In the genomic region with DNA sequence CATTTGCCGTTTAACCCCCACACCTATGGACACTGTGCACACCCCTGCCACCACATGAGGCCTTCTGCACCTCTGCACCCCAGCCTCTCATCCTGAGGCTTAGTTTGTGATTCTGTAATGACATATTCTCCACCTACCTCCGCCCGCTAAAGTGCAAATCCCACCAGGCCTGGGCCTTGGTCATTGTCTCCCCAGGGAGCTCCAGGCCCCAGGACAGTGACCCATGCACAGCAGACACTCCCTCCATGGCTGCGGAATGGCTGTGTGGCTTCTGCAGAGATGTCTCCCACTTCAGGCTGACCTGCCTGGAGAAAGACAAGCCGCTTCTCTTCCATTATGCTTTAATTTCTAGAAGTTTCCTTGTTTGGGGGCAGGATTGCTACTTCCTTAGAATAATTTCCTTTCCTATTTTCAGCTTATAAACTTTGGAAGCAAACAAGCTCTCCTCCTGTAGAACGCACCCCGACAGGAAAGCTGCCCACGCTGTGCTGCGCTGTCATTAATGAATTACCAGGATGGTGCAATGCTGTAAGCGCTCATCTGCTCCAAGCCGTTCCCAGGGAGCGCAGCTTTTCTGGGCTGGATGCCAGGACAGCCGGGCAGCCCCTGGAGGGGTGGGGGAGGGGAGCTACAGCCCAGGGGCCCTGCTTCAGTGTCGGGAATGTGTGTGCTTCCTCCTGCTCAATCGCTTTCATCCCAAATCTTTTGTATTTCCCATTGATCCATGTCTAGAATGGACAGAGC, we compare ENCODE assay signal across 12 cellular contexts.
DNase-seq lines count a peak whose midpoint lies in the region; TF ChIP-seq lines count a peak whose summit lies in the region.
"Had no signal": no experiment of that assay in that cellular context is flagged by ENCODE, and none has a peak within 500 bp of the region (broad histone marks: within the 10 kb centered on the region; RNA-seq: fewer than 3 reads in every experiment).

No MANE protein-coding gene starts in this region.

- no peak overlapping the region for H2AFZ ChIP-seq in hepatocyte

- H4K20me1 ChIP-seq in hepatocyte (ENCODE audit: insufficient read depth, poor library complexity, severe bottlenecking): no peaks in the 10 kb centered on the region

- DNase-seq in activated effector memory CD4-positive, alpha-beta T cell treated with anti-CD3 and anti-CD28 coated beads, Interleukin-2, amount 50 U/mL, for 16 hours: peak; percentile 41
- DNase-seq in activated effector memory CD4-positive, alpha-beta T cell treated with Interleukin-2 at 50 U/mL for 16 hours: no peak
- peak; percentile 0 for DNase-seq in NCI-H526 treated with DMSO at 0.1 percent for 48 hours (lab: John Stamatoyannopoulos, UW)
- peak; percentile 64 for DNase-seq in hepatocyte (ENCODE audit: low spot score)
- peak; percentile 15 to 39 for DNase-seq in tibial artery
- no peak for DNase-seq in SKM-1 treated with dmso at 0.1 percent for 144 hours (lab: John Stamatoyannopoulos, UW; ENCODE audit: unreplicated experiment)
- no peak for DNase-seq in progenitor cell of endocrine pancreas (ENCODE audit: low spot score, unreplicated experiment)
- no peak for DNase-seq in inferior parietal cortex (ENCODE audit: extremely low spot score)
- DNase-seq: activated CD4-positive, alpha-beta T cell treated with anti-CD3 and anti-CD28 coated beads, Interleukin-2, amount 50 U/mL, for 4 hours; colonic mucosa had no signal

- H3K27me3 ChIP-seq in hepatocyte (no peaks in the 10 kb centered on the region), tibial artery (peaks cover 0 to 16% of the 10 kb centered on the region in 2 donors)
- H3K27me3 ChIP-seq: colonic mucosa had no signal

- H3K4me2 ChIP-seq in hepatocyte: no peak overlapping the region

- H3K27ac ChIP-seq in hepatocyte: no peak overlapping the region
- H3K27ac ChIP-seq in tibial artery: no peak overlapping the region
- H3K27ac ChIP-seq: colonic mucosa had no signal

- TF ChIP-seq CTCF in hepatocyte (IDR thresholded peaks at IDR 0.05; ENCODE audit: poor library complexity) (no peak), tibial artery (IDR thresholded peaks at IDR 0.05) (no peak), progenitor cell of endocrine pancreas (IDR thresholded peaks at IDR 0.05; ENCODE audit: unreplicated experiment) (no peak)

- H3K4me3 ChIP-seq in hepatocyte (no peak overlapping the region), tibial artery (no peak overlapping the region)
- H3K4me3 ChIP-seq: colonic mucosa had no signal

- H3K4me1 ChIP-seq in hepatocyte (ENCODE audit: insufficient read depth) (no peaks in the 10 kb centered on the region), tibial artery (no peaks in the 10 kb centered on the region)
- H3K4me1 ChIP-seq: colonic mucosa had no signal

- H3K36me3 ChIP-seq in hepatocyte (replicated peaks; ENCODE audit: insufficient read depth, low read depth) (no peaks in the 10 kb centered on the region), tibial artery (no peaks in the 10 kb centered on the region)
- H3K36me3 ChIP-seq: colonic mucosa had no signal

- H3K4me3 Mint-ChIP-seq in progenitor cell of endocrine pancreas (ENCODE audit: low read depth): no peak overlapping the region
- H3K4me3 Mint-ChIP-seq: activated naive CD4-positive, alpha-beta T cell treated with anti-CD3 and anti-CD28 coated beads, Interleukin-2, amount 50 U/mL, for 24 hours; T-cell had no signal

- no peaks in the 10 kb centered on the region for H3K9me3 Mint-ChIP-seq in progenitor cell of endocrine pancreas (ENCODE audit: low read depth)
- H3K9me3 Mint-ChIP-seq: activated naive CD4-positive, alpha-beta T cell treated with anti-CD3 and anti-CD28 coated beads, Interleukin-2, amount 50 U/mL, for 24 hours; T-cell had no signal

- H3K79me2 ChIP-seq in hepatocyte: no peaks in the 10 kb centered on the region

- H3K27ac Mint-ChIP-seq in progenitor cell of endocrine pancreas: no peak overlapping the region
- H3K27ac Mint-ChIP-seq: activated naive CD4-positive, alpha-beta T cell treated with anti-CD3 and anti-CD28 coated beads, Interleukin-2, amount 50 U/mL, for 24 hours; T-cell had no signal

- H3K4me1 Mint-ChIP-seq in progenitor cell of endocrine pancreas (ENCODE audit: low read depth): no peaks in the 10 kb centered on the region
- H3K4me1 Mint-ChIP-seq: activated naive CD4-positive, alpha-beta T cell treated with anti-CD3 and anti-CD28 coated beads, Interleukin-2, amount 50 U/mL, for 24 hours; T-cell had no signal

- no peaks in the 10 kb centered on the region for H3K36me3 Mint-ChIP-seq in progenitor cell of endocrine pancreas (ENCODE audit: insufficient read depth)
- H3K36me3 Mint-ChIP-seq: activated naive CD4-positive, alpha-beta T cell treated with anti-CD3 and anti-CD28 coated beads, Interleukin-2, amount 50 U/mL, for 24 hours; T-cell had no signal

- H3K9me2 ChIP-seq in hepatocyte (replicated peaks; ENCODE audit: insufficient read depth): no peaks in the 10 kb centered on the region

- intact Hi-C loops in tibial artery (cut with DNase I; ENCODE audit: low total_unique reads): no loop called here

- WGBS in hepatocyte (ENCODE audit: low lambda C conversion rate, missing lambda C conversion rate): 75% methylated on average over 15 of the region's 15 CpGs

- H3K27me3 Mint-ChIP-seq in progenitor cell of endocrine pancreas: peaks cover 25% of the 10 kb centered on the region

- H3K9me3 ChIP-seq in hepatocyte (ENCODE audit: low read depth) (no peaks in the 10 kb centered on the region), tibial artery (no peaks in the 10 kb centered on the region)
- H3K9me3 ChIP-seq: colonic mucosa had no signal

Comparison
In these comparisons a context has a peak if more than half of its experiments do, and no peak if none do; other contexts are left out.
1. DNase-seq: peak in activated effector memory CD4-positive, alpha-beta T cell treated with anti-CD3 and anti-CD28 coated beads, Interleukin-2, amount 50 U/mL, for 16 hours (single experiment), NCI-H526 treated with DMSO at 0.1 percent for 48 hours (single experiment), hepatocyte (single experiment) and tibial artery (2 of 2); none in activated effector memory CD4-positive, alpha-beta T cell treated with Interleukin-2 at 50 U/mL for 16 hours (single experiment), SKM-1 treated with dmso at 0.1 percent for 144 hours (single experiment), progenitor cell of endocrine pancreas (single experiment) and inferior parietal cortex (single experiment).